ENCODE assay signal across 35 cellular contexts in genomic region chr2:129240061-129240460, GRCh38.
"Had no signal": no experiment of that assay in that cellular context is flagged by ENCODE, and none has a peak within 500 bp of the region (broad histone marks: within the 10 kb centered on the region; RNA-seq: fewer than 3 reads in every experiment).

No MANE protein-coding gene starts in this region.

- H3K9me3 ChIP-seq: adrenal gland, body of pancreas, MG63, Peyer's patch had no signal

- H3K4me1 ChIP-seq: adrenal gland, body of pancreas, Peyer's patch had no signal

- ATAC-seq: activated naive CD4-positive, alpha-beta T cell treated with anti-CD3 and anti-CD28 coated beads, Interleukin-2, amount 50 U/mL, for 72 hours; activated T-cell treated with anti-CD3 and anti-CD28 coated beads, Interleukin-2, amount 50 U/mL, for 4 hours; body of pancreas; PC-3; SK-N-SH treated with all-trans-retinoic acid at 6 μM for 48 hours had no signal

- H3K27me3 ChIP-seq: adrenal gland, body of pancreas, MG63, Peyer's patch had no signal

- DNase-seq: activated B cell treated with CpG ODN at 0.5 μM for 24 hours; activated CD4-positive, alpha-beta memory T cell treated with anti-CD3 and anti-CD28 coated beads for 36 hours; activated CD4-positive, alpha-beta T cell treated with anti-CD3 and anti-CD28 coated beads for 4 hours; activated CD4-positive, alpha-beta T cell treated with anti-CD3 and anti-CD28 coated beads, Interleukin-2, amount 50 U/mL, for 1 hour; activated CD4-positive, CD25-positive, alpha-beta regulatory T cell treated with anti-CD3 and anti-CD28 coated beads, Interleukin-2, amount 50 U/mL, for 72 hours; activated CD8-positive, alpha-beta memory T cell treated with anti-CD3 and anti-CD28 coated beads, Interleukin-2, amount 50 U/mL, for 4 hours; activated gamma-delta T cell treated with Interleukin-2 at 50 U/mL for 16 hours; activated naive CD4-positive, alpha-beta T cell treated with anti-CD3 and anti-CD28 coated beads for 36 hours; activated T-cell treated with anti-CD3 and anti-CD28 coated beads for 4 hours; activated T-cell treated with anti-CD3 and anti-CD28 coated beads, Interleukin-2, amount 50 U/mL, for 4 hours; adrenal gland; body of pancreas; Kasumi-1; KG1; MG63; NCI-H1048; NCI-H1105 treated with DMSO at 0.1 percent for 48 hours; NCI-H1436; NCI-H1694; NCI-H1930; NCI-H2081 treated with DMSO at 0.1 percent for 48 hours; NCI-H345; NCI-H524 treated with DMSO at 0.1 percent for 48 hours; NK-92 treated with Interleukin-12 subunit alpha and Interleukin-12 subunit beta, amount 100 ng/mL, for 24 hours; PC-3; Peyer's patch; RPMI8226; SHP77 treated with DMSO at 0.1 percent for 48 hours; SW 1271; T-helper 1 cell; T-helper 2 cell; T-helper 9 cell had no signal

- H3K27ac ChIP-seq: adrenal gland, body of pancreas, Peyer's patch, VCaP had no signal

- H3K4me3 ChIP-seq: adrenal gland, body of pancreas, MG63, Peyer's patch had no signal

- H3K36me3 ChIP-seq: adrenal gland, MG63, Peyer's patch had no signal
